Comparison of ENCODE assay signal across 7 cellular contexts in genomic region chr4:54330896-54331295, GRCh38.
"Had no signal": no experiment of that assay in that cellular context is flagged by ENCODE, and none has a peak within 500 bp of the region (broad histone marks: within the 10 kb centered on the region; RNA-seq: fewer than 3 reads in every experiment).

No MANE protein-coding gene starts in this region.

- DNase-seq: H7, HFFc6, KG1 had no signal

- H3K4me3 ChIP-seq: GM23338, HAP-1 had no signal

- H3K4me2 ChIP-seq: GM23338 had no signal

- H2AFZ ChIP-seq: GM23338 had no signal

- H3K4me1 ChIP-seq: HAP-1 had no signal

- H3K27ac ChIP-seq: HL-60 had no signal

- H3K36me3 ChIP-seq: HAP-1 had no signal

- ATAC-seq: GM23338, HCT116 had no signal

- H3K9me3 ChIP-seq: HAP-1 had no signal
